In genomic region chr15:71114887-71115566, GRCh38 we compare ENCODE assay signal across 1 cellular context.
TF ChIP-seq lines count a peak whose summit lies in the region.

TSS of gene THSD4 (plus strand) at chr15:71115471.

TF ChIP-seq in WTC11, 78 proteins besides CTCF, POLR2A, EP300 and RAD21 (continued from another document and continues in another):
- TF ChIP-seq ZNF425 (CRISPR knock-in tag; conservative IDR thresholded peaks at IDR 0.05) = no peak
- TF ChIP-seq, protein P1, sequence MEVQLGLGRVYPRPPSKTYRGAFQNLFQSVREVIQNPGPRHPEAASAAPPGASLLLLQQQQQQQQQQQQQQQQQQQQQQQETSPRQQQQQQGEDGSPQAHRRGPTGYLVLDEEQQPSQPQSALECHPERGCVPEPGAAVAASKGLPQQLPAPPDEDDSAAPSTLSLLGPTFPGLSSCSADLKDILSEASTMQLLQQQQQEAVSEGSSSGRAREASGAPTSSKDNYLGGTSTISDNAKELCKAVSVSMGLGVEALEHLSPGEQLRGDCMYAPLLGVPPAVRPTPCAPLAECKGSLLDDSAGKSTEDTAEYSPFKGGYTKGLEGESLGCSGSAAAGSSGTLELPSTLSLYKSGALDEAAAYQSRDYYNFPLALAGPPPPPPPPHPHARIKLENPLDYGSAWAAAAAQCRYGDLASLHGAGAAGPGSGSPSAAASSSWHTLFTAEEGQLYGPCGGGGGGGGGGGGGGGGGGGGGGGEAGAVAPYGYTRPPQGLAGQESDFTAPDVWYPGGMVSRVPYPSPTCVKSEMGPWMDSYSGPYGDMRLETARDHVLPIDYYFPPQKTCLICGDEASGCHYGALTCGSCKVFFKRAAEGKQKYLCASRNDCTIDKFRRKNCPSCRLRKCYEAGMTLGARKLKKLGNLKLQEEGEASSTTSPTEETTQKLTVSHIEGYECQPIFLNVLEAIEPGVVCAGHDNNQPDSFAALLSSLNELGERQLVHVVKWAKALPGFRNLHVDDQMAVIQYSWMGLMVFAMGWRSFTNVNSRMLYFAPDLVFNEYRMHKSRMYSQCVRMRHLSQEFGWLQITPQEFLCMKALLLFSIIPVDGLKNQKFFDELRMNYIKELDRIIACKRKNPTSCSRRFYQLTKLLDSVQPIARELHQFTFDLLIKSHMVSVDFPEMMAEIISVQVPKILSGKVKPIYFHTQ (CRISPR knock-in tag; IDR thresholded peaks at IDR 0.05) = no peak
- TF ChIP-seq ZNF396 (CRISPR knock-in tag; IDR thresholded peaks at IDR 0.05; ENCODE audit: borderline replicate concordance) = no peak
- TF ChIP-seq, protein P2, sequence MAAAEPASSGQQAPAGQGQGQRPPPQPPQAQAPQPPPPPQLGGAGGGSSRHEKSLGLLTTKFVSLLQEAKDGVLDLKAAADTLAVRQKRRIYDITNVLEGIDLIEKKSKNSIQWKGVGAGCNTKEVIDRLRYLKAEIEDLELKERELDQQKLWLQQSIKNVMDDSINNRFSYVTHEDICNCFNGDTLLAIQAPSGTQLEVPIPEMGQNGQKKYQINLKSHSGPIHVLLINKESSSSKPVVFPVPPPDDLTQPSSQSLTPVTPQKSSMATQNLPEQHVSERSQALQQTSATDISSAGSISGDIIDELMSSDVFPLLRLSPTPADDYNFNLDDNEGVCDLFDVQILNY (CRISPR knock-in tag; IDR thresholded peaks at IDR 0.05) = peak; percentile 45; the same call in 1 of the 2 replicates
- no peak for TF ChIP-seq RELA (CRISPR knock-in tag; IDR thresholded peaks at IDR 0.05; ENCODE audit: borderline replicate concordance)
- no peak for TF ChIP-seq TEAD4 (CRISPR knock-in tag; IDR thresholded peaks at IDR 0.05)
- TF ChIP-seq, protein P3, sequence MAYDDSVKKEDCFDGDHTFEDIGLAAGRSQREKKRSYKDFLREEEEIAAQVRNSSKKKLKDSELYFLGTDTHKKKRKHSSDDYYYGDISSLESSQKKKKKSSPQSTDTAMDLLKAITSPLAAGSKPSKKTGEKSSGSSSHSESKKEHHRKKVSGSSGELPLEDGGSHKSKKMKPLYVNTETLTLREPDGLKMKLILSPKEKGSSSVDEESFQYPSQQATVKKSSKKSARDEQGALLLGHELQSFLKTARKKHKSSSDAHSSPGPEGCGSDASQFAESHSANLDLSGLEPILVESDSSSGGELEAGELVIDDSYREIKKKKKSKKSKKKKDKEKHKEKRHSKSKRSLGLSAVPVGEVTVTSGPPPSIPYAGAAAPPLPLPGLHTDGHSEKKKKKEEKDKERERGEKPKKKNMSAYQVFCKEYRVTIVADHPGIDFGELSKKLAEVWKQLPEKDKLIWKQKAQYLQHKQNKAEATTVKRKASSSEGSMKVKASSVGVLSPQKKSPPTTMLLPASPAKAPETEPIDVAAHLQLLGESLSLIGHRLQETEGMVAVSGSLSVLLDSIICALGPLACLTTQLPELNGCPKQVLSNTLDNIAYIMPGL (CRISPR knock-in tag; IDR thresholded peaks at IDR 0.05) = peak; percentile 93
- TF ChIP-seq SMAD4 (CRISPR knock-in tag; IDR thresholded peaks at IDR 0.05) = peak; percentile 43; the same call in 1 of the 2 replicates
- TF ChIP-seq, protein P4, sequence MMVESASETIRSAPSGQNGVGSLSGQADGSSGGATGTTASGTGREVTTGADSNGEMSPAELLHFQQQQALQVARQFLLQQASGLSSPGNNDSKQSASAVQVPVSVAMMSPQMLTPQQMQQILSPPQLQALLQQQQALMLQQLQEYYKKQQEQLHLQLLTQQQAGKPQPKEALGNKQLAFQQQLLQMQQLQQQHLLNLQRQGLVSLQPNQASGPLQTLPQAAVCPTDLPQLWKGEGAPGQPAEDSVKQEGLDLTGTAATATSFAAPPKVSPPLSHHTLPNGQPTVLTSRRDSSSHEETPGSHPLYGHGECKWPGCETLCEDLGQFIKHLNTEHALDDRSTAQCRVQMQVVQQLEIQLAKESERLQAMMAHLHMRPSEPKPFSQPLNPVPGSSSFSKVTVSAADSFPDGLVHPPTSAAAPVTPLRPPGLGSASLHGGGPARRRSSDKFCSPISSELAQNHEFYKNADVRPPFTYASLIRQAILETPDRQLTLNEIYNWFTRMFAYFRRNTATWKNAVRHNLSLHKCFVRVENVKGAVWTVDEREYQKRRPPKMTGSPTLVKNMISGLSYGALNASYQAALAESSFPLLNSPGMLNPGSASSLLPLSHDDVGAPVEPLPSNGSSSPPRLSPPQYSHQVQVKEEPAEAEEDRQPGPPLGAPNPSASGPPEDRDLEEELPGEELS (CRISPR knock-in tag; IDR thresholded peaks at IDR 0.05) = peak; percentile 40; the same call in 1 of the 2 replicates
- 0 out of 2 replicates have a peak, but pooled peaks have one; percentile 14 for TF ChIP-seq TP53 (CRISPR knock-in tag; IDR thresholded peaks at IDR 0.05)
- peak; percentile 11; the same call in 1 of the 2 replicates for TF ChIP-seq NFE2L1 (CRISPR knock-in tag; IDR thresholded peaks at IDR 0.05)
- no peak for TF ChIP-seq GABPB1 (CRISPR knock-in tag; IDR thresholded peaks at IDR 0.05)
- TF ChIP-seq, protein P5, sequence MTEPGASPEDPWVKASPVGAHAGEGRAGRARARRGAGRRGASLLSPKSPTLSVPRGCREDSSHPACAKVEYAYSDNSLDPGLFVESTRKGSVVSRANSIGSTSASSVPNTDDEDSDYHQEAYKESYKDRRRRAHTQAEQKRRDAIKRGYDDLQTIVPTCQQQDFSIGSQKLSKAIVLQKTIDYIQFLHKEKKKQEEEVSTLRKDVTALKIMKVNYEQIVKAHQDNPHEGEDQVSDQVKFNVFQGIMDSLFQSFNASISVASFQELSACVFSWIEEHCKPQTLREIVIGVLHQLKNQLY (CRISPR knock-in tag; IDR thresholded peaks at IDR 0.05) = no peak
- no peak for TF ChIP-seq ZNF317 (CRISPR knock-in tag; IDR thresholded peaks at IDR 0.05; ENCODE audit: borderline replicate concordance, low read depth)
- no peak for TF ChIP-seq ZNF281 (CRISPR knock-in tag; IDR thresholded peaks at IDR 0.05)
- peak; percentile 86; the same call in 1 of the 2 replicates for TF ChIP-seq KAT7 (CRISPR knock-in tag; IDR thresholded peaks at IDR 0.05; ENCODE audit: borderline replicate concordance)
- no peak for TF ChIP-seq ZNF512 (CRISPR knock-in tag; IDR thresholded peaks at IDR 0.05; ENCODE audit: borderline replicate concordance)
- TF ChIP-seq JUN (CRISPR knock-in tag; IDR thresholded peaks at IDR 0.05) = no peak
- TF ChIP-seq ZNF121 (CRISPR knock-in tag; IDR thresholded peaks at IDR 0.05) = no peak
- TF ChIP-seq AFF4 (CRISPR knock-in tag; IDR thresholded peaks at IDR 0.05; ENCODE audit: borderline replicate concordance) = no peak
- 0 out of 2 replicates have a peak, but pooled peaks have one; percentile 47 for TF ChIP-seq ZNF219 (CRISPR knock-in tag; IDR thresholded peaks at IDR 0.05; ENCODE audit: borderline replicate concordance)
- no peak; the same call in 1 of the 2 replicates for TF ChIP-seq USF2 (CRISPR knock-in tag; IDR thresholded peaks at IDR 0.05)
- TF ChIP-seq TCF7 (CRISPR knock-in tag; IDR thresholded peaks at IDR 0.05; ENCODE audit: low read depth) = no peak
- peak; percentile 61; the same call in 1 of the 2 replicates for TF ChIP-seq NR2C2 (CRISPR knock-in tag; IDR thresholded peaks at IDR 0.05)
- no peak for TF ChIP-seq JAZF1 (CRISPR knock-in tag; IDR thresholded peaks at IDR 0.05)
- TF ChIP-seq FOXK1 (CRISPR knock-in tag; IDR thresholded peaks at IDR 0.05) = peak; percentile 58
- TF ChIP-seq NR3C1 (CRISPR knock-in tag; conservative IDR thresholded peaks at IDR 0.05; ENCODE audit: low read depth) = no peak
